ENCODE assay signal across 32 cellular contexts in genomic region chr5:143930561-143930960, GRCh38.
"Had no signal": no experiment of that assay in that cellular context is flagged by ENCODE, and none has a peak within 500 bp of the region (broad histone marks: within the 10 kb centered on the region; RNA-seq: fewer than 3 reads in every experiment).

No MANE protein-coding gene starts in this region.

- H3K4me1 ChIP-seq: adrenal gland, ascending aorta, body of pancreas, breast epithelium had no signal

- H3K4me3 ChIP-seq: adrenal gland, ascending aorta, body of pancreas, breast epithelium, cardiac muscle cell had no signal

- ATAC-seq: activated naive CD4-positive, alpha-beta T cell treated with anti-CD3 and anti-CD28 coated beads, Interleukin-2, amount 50 U/mL, for 72 hours; activated naive CD8-positive, alpha-beta T cell treated with anti-CD3 and anti-CD28 coated beads, Interleukin-2, amount 50 U/mL, for 24 hours; activated T-cell treated with anti-CD3 and anti-CD28 coated beads, Interleukin-2, amount 50 U/mL, for 4 hours; activated T-cell treated with anti-CD3 and anti-CD28 coated beads, Interleukin-2, amount 50 U/mL, for 72 hours; activated T-helper 17 cell treated with anti-CD3 and anti-CD28 coated beads, Interleukin-2, amount 50 U/mL, for 72 hours; body of pancreas had no signal

- H3K27ac ChIP-seq: adrenal gland, ascending aorta, body of pancreas, brain microvascular endothelial cell, breast epithelium, cardiac muscle cell had no signal

- H3K9me3 ChIP-seq: adrenal gland, ascending aorta had no signal

- H3K27me3 ChIP-seq: adrenal gland, ascending aorta, body of pancreas, brain microvascular endothelial cell, breast epithelium, cardiac muscle cell had no signal

- H3K36me3 ChIP-seq: adrenal gland, ascending aorta, brain microvascular endothelial cell, breast epithelium, cardiac muscle cell had no signal

- FAIRE-seq: astrocyte, bronchial epithelial cell, colon had no signal

- DNase-seq: activated effector memory CD4-positive, alpha-beta T cell treated with anti-CD3 and anti-CD28 coated beads, Interleukin-2, amount 50 U/mL, for 16 hours; activated effector memory CD4-positive, alpha-beta T cell treated with Interleukin-2 at 50 U/mL for 16 hours; activated gamma-delta T cell; activated gamma-delta T cell treated with Interleukin-2 at 50 U/mL for 16 hours; activated naive CD4-positive, alpha-beta T cell; activated naive CD4-positive, alpha-beta T cell treated with anti-CD3 and anti-CD28 coated beads for 36 hours; activated naive CD4-positive, alpha-beta T cell treated with anti-CD3 and anti-CD28 coated beads, Interleukin-2, amount 10 ng/mL, durations not matched to agents 7 days and 5 days; activated naive CD4-positive, alpha-beta T cell treated with anti-CD3 and anti-CD28 coated beads, Interleukin-2, amount 50 U/mL, for 16 hours; activated naive CD4-positive, alpha-beta T cell treated with Interleukin-2 at 50 U/mL for 16 hours; activated naive CD8-positive, alpha-beta T cell treated with anti-CD3 and anti-CD28 coated beads for 36 hours; activated naive CD8-positive, alpha-beta T cell treated with anti-CD3 and anti-CD28 coated beads, Interleukin-2, amount 10 ng/mL, durations not matched to agents 7 days and 5 days; activated naive CD8-positive, alpha-beta T cell treated with anti-CD3 and anti-CD28 coated beads, Interleukin-2, amount 50 U/mL, for 24 hours; activated T-cell treated with anti-CD3 and anti-CD28 coated beads, Interleukin-2, amount 50 U/mL, for 4 hours; activated T-cell treated with anti-CD3 and anti-CD28 coated beads, Interleukin-2, amount 50 U/mL, for 48 hours; activated T-cell treated with anti-CD3 and anti-CD28 coated beads, Interleukin-2, amount 50 U/mL, for 72 hours; adrenal gland; amniotic stem cell; amygdala; aorta; body of pancreas; brain microvascular endothelial cell; caudate nucleus; central memory CD4-positive, alpha-beta T cell; cerebellar nuclear complex had no signal
